In the genomic region with DNA sequence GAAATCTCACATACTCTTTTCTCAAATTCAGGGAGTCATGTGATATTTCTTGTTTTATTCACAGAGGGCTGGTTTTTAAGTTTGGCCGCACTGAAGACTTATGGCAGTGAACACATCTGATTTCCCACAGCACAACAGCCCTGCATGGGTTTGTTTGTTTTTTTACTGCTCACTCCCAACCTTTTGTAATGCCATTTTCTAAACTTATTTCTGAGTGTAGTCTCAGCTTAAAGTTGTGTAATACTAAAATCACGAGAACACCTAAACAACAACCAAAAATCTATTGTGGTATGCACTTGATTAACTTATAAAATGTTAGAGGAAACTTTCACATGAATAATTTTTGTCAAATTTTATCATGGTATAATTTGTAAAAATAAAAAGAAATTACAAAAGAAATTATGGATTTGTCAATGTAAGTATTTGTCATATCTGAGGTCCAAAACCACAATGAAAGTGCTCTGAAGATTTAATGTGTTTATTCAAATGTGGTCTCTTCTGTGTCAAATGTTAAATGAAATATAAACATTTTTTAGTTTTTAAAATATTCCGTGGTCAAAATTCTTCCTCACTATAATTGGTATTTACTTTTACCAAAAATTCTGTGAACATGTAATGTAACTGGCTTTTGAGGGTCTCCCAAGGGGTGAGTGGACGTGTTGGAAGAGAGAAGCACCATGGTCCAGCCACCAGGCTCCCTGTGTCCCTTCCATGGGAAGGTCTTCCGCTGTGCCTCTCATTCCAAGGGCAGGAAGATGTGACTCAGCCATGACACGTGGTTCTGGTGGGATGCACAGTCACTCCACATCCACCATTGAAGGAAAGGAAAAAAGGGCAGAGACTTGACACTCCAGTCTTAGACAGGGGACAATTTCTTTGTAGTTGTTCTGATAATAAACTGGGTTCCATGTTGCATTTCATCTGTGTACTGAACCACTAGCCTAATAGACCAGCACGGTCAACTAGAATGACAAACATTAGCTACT, we compare ENCODE assay signal across 10 cellular contexts. TPM values are rescaled to one million over a fixed set of nuclear protein-coding genes. Genes with fewer than 3 reads are reported as not detected.
A peak's percentile ranks its signal among the peaks of the same experiment; 100 is the strongest.
DNase-seq lines count a peak whose midpoint lies in the region; ATAC-seq and TF ChIP-seq lines count a peak whose summit lies in the region.
"Had no signal": no experiment of that assay in that cellular context is flagged by ENCODE, and none has a peak within 500 bp of the region (broad histone marks: within the 10 kb centered on the region; RNA-seq: fewer than 3 reads in every experiment).

No MANE protein-coding gene starts in this region.

- no peaks in the 10 kb centered on the region for H3K4me1 ChIP-seq in colonic mucosa
- H3K4me1 ChIP-seq in testis = no peaks in the 10 kb centered on the region

- intact Hi-C loops in colonic mucosa (cut with DNase I) = no loop called here
- intact Hi-C loops in testis (cut with DNase I; ENCODE audit: low total_unique reads) = no loop called here

- no peak overlapping the region for H3K9ac ChIP-seq in colonic mucosa (ENCODE audit: low read depth in 2 of 2, low read length in 2 of 2)

- H3K36me3 ChIP-seq in colonic mucosa (no peaks in the 10 kb centered on the region), testis (ENCODE audit: low read depth, missing control alignments) (no peaks in the 10 kb centered on the region)

- peak overlapping the region; percentile 67 for H3K27ac Mint-ChIP-seq in T-helper 17 cell

- H3K9me3 ChIP-seq in T-helper 17 cell (ENCODE audit: control insufficient read depth, low read length, poor library complexity, severe bottlenecking) = no peaks in the 10 kb centered on the region
- H3K9me3 ChIP-seq in colonic mucosa = no peaks in the 10 kb centered on the region
- H3K9me3 ChIP-seq in testis = no peaks in the 10 kb centered on the region
- H3K9me3 ChIP-seq: thoracic aorta had no signal

- no peak overlapping the region for H3K4me3 ChIP-seq in skin epidermis
- no peak overlapping the region for H3K4me3 ChIP-seq in colonic mucosa
- no peak overlapping the region for H3K4me3 ChIP-seq in testis
- H3K4me3 ChIP-seq: thoracic aorta had no signal

- H3K4me1 Mint-ChIP-seq in T-helper 17 cell = peaks cover 21% of the 10 kb centered on the region

- peak; percentile 7 for DNase-seq in activated CD4-positive, alpha-beta T cell treated with anti-CD3 and anti-CD28 coated beads for 48 hours
- DNase-seq in activated CD4-positive, alpha-beta T cell treated with anti-CD3 and anti-CD28 coated beads, Interleukin-2, amount 50 U/mL, for 48 hours = no peak
- DNase-seq in T-helper 17 cell = no peak
- peak; percentile 88 for DNase-seq in fibroblast of peridontal ligament (ENCODE audit: extremely low read depth)
- DNase-seq in colonic mucosa = no peak
- DNase-seq in testis = no peak
- DNase-seq: NCI-H187 treated with DMSO at 0.1 percent for 48 hours had no signal

- H3K27me3 ChIP-seq in colonic mucosa (no peaks in the 10 kb centered on the region), testis (no peaks in the 10 kb centered on the region)

- TF ChIP-seq POLR2A in testis (IDR thresholded peaks at IDR 0.05) = no peak

- WGBS in testis, 2 donors = 89 to 95% methylated on average over 7 of the region's 7 CpGs

- H3K4me3 Mint-ChIP-seq in T-helper 17 cell = no peak overlapping the region

- ATAC-seq in T-helper 17 cell = no peak
- ATAC-seq in HG03439 (IDR thresholded peaks at IDR 0.05; ENCODE audit: unreplicated experiment) = no peak

- no peaks in the 10 kb centered on the region for H3K27me3 Mint-ChIP-seq in T-helper 17 cell

- TF ChIP-seq CTCF in colonic mucosa (IDR thresholded peaks at IDR 0.05) = no peak
- no peak for TF ChIP-seq CTCF in testis (IDR thresholded peaks at IDR 0.05)

- H3K27ac ChIP-seq in skin epidermis (peak overlapping the region in 11 of 21 experiments; percentile 0 to 49 (median 34)), colonic mucosa (no peak overlapping the region), testis (no peak overlapping the region)
- H3K27ac ChIP-seq: thoracic aorta had no signal

- peaks cover 11% of the 10 kb centered on the region for H3K36me3 Mint-ChIP-seq in T-helper 17 cell (ENCODE audit: low read depth)

RNA-seq across cellular contexts. Expression of a gene that starts 22.8 kb away (rescaled TPM):
- total RNA-seq in T-helper 17 cell = 100 to 1,000 TPM in 1 of 2 donors, 10 to 100 TPM in 1; 99.8 to 144 TPM
- 100 to 1,000 TPM; 113 to 126 TPM for total RNA-seq in colonic mucosa
- total RNA-seq in testis = 10 to 100 TPM; 52.6 to 57.2 TPM
- polyA plus RNA-seq in testis (ENCODE audit: insufficient read depth, low read depth, low replicate concordance) = 58.0 TPM

RNA-seq across cellular contexts. Expression of a gene that starts 59.7 kb away (rescaled TPM):
- total RNA-seq in T-helper 17 cell (not detected), colonic mucosa (under 1 TPM; 0.27 to 0.32 TPM), testis (1 to 10 TPM; 3.9 to 4.2 TPM)
- 1.2 TPM for polyA plus RNA-seq in testis (ENCODE audit: insufficient read depth, low read depth, low replicate concordance)
- total RNA-seq: thoracic aorta had no signal

Comparison
In these comparisons a context has a peak if more than half of its experiments do, and no peak if none do; other contexts are left out.
1. DNase-seq: peak in activated CD4-positive, alpha-beta T cell treated with anti-CD3 and anti-CD28 coated beads for 48 hours (single experiment) and fibroblast of peridontal ligament (single experiment); none in activated CD4-positive, alpha-beta T cell treated with anti-CD3 and anti-CD28 coated beads, Interleukin-2, amount 50 U/mL, for 48 hours (0 of 2), T-helper 17 cell (0 of 3), colonic mucosa (single experiment) and testis (single experiment).
2. H3K27ac ChIP-seq: peak in skin epidermis (11 of 21); none in colonic mucosa (single experiment) and testis (0 of 2).